8 cellular contexts compared by ENCODE assay signal in genomic region chr7:2821161-2821841, GRCh38.
DNase-seq lines count a peak whose midpoint lies in the region; ATAC-seq and TF ChIP-seq lines count a peak whose summit lies in the region.

No MANE protein-coding gene starts in this region.

- no peak overlapping the region for H3K4me3 ChIP-seq in parathyroid adenoma (ENCODE audit: low read depth, low read length)

- no peaks in the 10 kb centered on the region for H3K4me1 ChIP-seq in parathyroid adenoma

- ATAC-seq in HG02610 (IDR thresholded peaks at IDR 0.05; ENCODE audit: unreplicated experiment), result peak; percentile 32

- H3K9ac ChIP-seq in parathyroid adenoma, result no peak overlapping the region

- peak overlapping the region; percentile 97 for H3K27ac ChIP-seq in epithelial cell of prostate
- no peak overlapping the region for H3K27ac ChIP-seq in parathyroid adenoma

- DNase-seq in GM04504 (ENCODE audit: low read depth) (peak; percentile 58), NCI-H2107 treated with DMSO at 0.1 percent for 48 hours (lab: John Stamatoyannopoulos, UW; ENCODE audit: unreplicated experiment) (peak; percentile 89), epithelial cell of prostate (ENCODE audit: low read depth, low spot score) (peak; percentile 81), KG1 (lab: John Stamatoyannopoulos, UW) (no peak), NCI-H446 (lab: John Stamatoyannopoulos, UW) (no peak)
- no peak for DNase-seq in stimulated activated CD4-positive, alpha-beta T cell treated with anti-CD3 and anti-CD28 coated beads, Interleukin-4, amount 100 ng/mL, for 24 hours

- H3K79me2 ChIP-seq in parathyroid adenoma, result peaks cover 47% of the 10 kb centered on the region

- no peaks in the 10 kb centered on the region for H3K36me3 ChIP-seq in parathyroid adenoma (ENCODE audit: control insufficient read depth, insufficient read depth, low read length)

- H3K27me3 ChIP-seq in parathyroid adenoma (ENCODE audit: control insufficient read depth, insufficient read depth, low read length), result no peaks in the 10 kb centered on the region

- no peaks in the 10 kb centered on the region for H3K9me3 ChIP-seq in parathyroid adenoma (ENCODE audit: control insufficient read depth, low read length)

- no peak overlapping the region for H2AFZ ChIP-seq in parathyroid adenoma

- TF ChIP-seq CTCF in parathyroid adenoma (IDR thresholded peaks at IDR 0.05), result no peak

- peak overlapping the region; percentile 45 for H3K4me2 ChIP-seq in parathyroid adenoma (ENCODE audit: low read length)

Comparison
In these comparisons a context has a peak if more than half of its experiments do, and no peak if none do; other contexts are left out.
1. DNase-seq: peak in GM04504 (single experiment), NCI-H2107 treated with DMSO at 0.1 percent for 48 hours (single experiment) and epithelial cell of prostate (single experiment); none in KG1 (single experiment), stimulated activated CD4-positive, alpha-beta T cell treated with anti-CD3 and anti-CD28 coated beads, Interleukin-4, amount 100 ng/mL, for 24 hours (single experiment) and NCI-H446 (0 of 2).